ENCODE assay signal across 17 cellular contexts in genomic region chr7:120741371-120742042, GRCh38.
DNase-seq lines count a peak whose midpoint lies in the region; FAIRE-seq and TF ChIP-seq lines count a peak whose summit lies in the region.
"Had no signal": no experiment of that assay in that cellular context is flagged by ENCODE, and none has a peak within 500 bp of the region (broad histone marks: within the 10 kb centered on the region; RNA-seq: fewer than 3 reads in every experiment).

No MANE protein-coding gene starts in this region.

- no peak overlapping the region for H3K9ac ChIP-seq in mammary epithelial cell (ENCODE audit: insufficient read depth, low read length)

- H3K4me3 Mint-ChIP-seq in activated CD4-positive, alpha-beta T cell treated with anti-CD3 and anti-CD28 coated beads, Interleukin-2, amount 10 ng/mL, durations not matched to agents 24 days and 14 days, result no peak overlapping the region
- H3K4me3 Mint-ChIP-seq: activated CD4-positive, alpha-beta T cell treated with anti-CD3 and anti-CD28 coated beads for 36 hours; IgD-negative memory B cell had no signal

- CTCF ChIA-PET in mammary epithelial cell (lab: Charles Lee; ENCODE audit: low non-redundant PET), result no interaction called here

- H3K27ac ChIP-seq in mammary epithelial cell (ENCODE audit: insufficient read depth, low read depth, low read length), result no peak overlapping the region
- H3K27ac ChIP-seq: left lung, vagina had no signal

- no peak overlapping the region for H2AFZ ChIP-seq in mammary epithelial cell (ENCODE audit: low read depth, low read length)

- TF ChIP-seq CTCF in mammary epithelial cell (conservative IDR thresholded peaks at IDR 0.05 in 1 of 2, IDR thresholded peaks at IDR 0.05 in 1 of 2; ENCODE audit: extremely low read depth in 1 of 2, insufficient read depth in 1 of 2, low read depth in 1 of 2, low read length in 2 of 2), result no peak

- DNase-seq in DMS53 (lab: John Stamatoyannopoulos, UW) (peak; percentile 90), NCI-H1417 treated with DMSO at 0.1 percent for 48 hours (lab: John Stamatoyannopoulos, UW) (peak; percentile 40), NCI-H774 (lab: John Stamatoyannopoulos, UW) (peak; percentile 39), 8988T (no peak), mammary epithelial cell (no peak), AG08396 (ENCODE audit: low spot score) (no peak)
- no peak for DNase-seq in activated CD4-positive, alpha-beta T cell treated with anti-CD3 and anti-CD28 coated beads, Interleukin-2, amount 10 ng/mL, durations not matched to agents 24 days and 14 days
- DNase-seq: activated CD4-positive, alpha-beta T cell treated with anti-CD3 and anti-CD28 coated beads for 36 hours; activated gamma-delta T cell treated with Interleukin-2 at 50 U/mL for 16 hours; left lung; MV-4-11; stimulated activated CD4-positive, alpha-beta T cell treated with anti-CD3 and anti-CD28 coated beads, Interleukin-2, amount 100 ng/mL, for 48 hours had no signal

- H3K79me2 ChIP-seq in mammary epithelial cell (ENCODE audit: insufficient read depth, low read length), result no peaks in the 10 kb centered on the region

- no peak overlapping the region for H3K27ac Mint-ChIP-seq in activated CD4-positive, alpha-beta T cell treated with anti-CD3 and anti-CD28 coated beads, Interleukin-2, amount 10 ng/mL, durations not matched to agents 24 days and 14 days
- H3K27ac Mint-ChIP-seq: activated CD4-positive, alpha-beta T cell treated with anti-CD3 and anti-CD28 coated beads for 36 hours; IgD-negative memory B cell had no signal

- H3K27me3 ChIP-seq in mammary epithelial cell (ENCODE audit: insufficient read depth, low read length), result no peaks in the 10 kb centered on the region
- H3K27me3 ChIP-seq: left lung, vagina had no signal

- no peaks in the 10 kb centered on the region for H4K20me1 ChIP-seq in mammary epithelial cell (ENCODE audit: insufficient read depth, low read length)

- no TSS peak for BruUV-seq in mammary epithelial cell (replicated peaks; lab: Mats Ljungman, UMichigan)

- H3K9me3 ChIP-seq in mammary epithelial cell (replicated peaks; ENCODE audit: insufficient read depth, low read length), result no peaks in the 10 kb centered on the region
- H3K9me3 ChIP-seq: left lung, vagina had no signal

- H3K4me3 ChIP-seq in mammary epithelial cell (replicated peaks in 1 of 3; ENCODE audit: insufficient read depth in 1 of 3, low read depth in 2 of 3, low read length in 3 of 3), result no peak overlapping the region
- H3K4me3 ChIP-seq: left lung, vagina had no signal

- in situ Hi-C loops in mammary epithelial cell (cut with MboI; ENCODE audit: low sequenced_read_pairs in 2 of 2), result no loop called here

- H3K4me2 ChIP-seq in mammary epithelial cell (ENCODE audit: insufficient read depth, low read depth, low read length), result no peak overlapping the region

- no peaks in the 10 kb centered on the region for H3K4me1 ChIP-seq in mammary epithelial cell (ENCODE audit: insufficient read depth, low read length)
- H3K4me1 ChIP-seq: left lung, vagina had no signal

- WGBS in mammary epithelial cell (ENCODE audit: low coverage, missing lambda C conversion rate), result 68% methylated on average over 7 of the region's 7 CpGs

- no peaks in the 10 kb centered on the region for H3K36me3 ChIP-seq in mammary epithelial cell (ENCODE audit: insufficient read depth, low read length)
- H3K36me3 ChIP-seq: left lung, vagina had no signal

- dilution Hi-C loops in mammary epithelial cell (cut with HindIII; ENCODE audit: low sequenced_read_pairs), result no loop called here

- intact Hi-C loops in mammary epithelial cell (cut with micrococcal nuclease), result no loop called here
- intact Hi-C loops in activated CD4-positive, alpha-beta T cell treated with anti-CD3 and anti-CD28 coated beads, Interleukin-2, amount 10 ng/mL, durations not matched to agents 24 days and 14 days (cut with micrococcal nuclease), result no loop called here

- peak; percentile 90 for FAIRE-seq in islet of Langerhans (lab: Jason Lieb, UNC)
- FAIRE-seq: endometrium, G401.6 had no signal

- H3K36me3 Mint-ChIP-seq in activated CD4-positive, alpha-beta T cell treated with anti-CD3 and anti-CD28 coated beads, Interleukin-2, amount 10 ng/mL, durations not matched to agents 24 days and 14 days (ENCODE audit: low read depth), result no peaks in the 10 kb centered on the region
- H3K36me3 Mint-ChIP-seq: IgD-negative memory B cell had no signal

- H3K4me1 Mint-ChIP-seq in activated CD4-positive, alpha-beta T cell treated with anti-CD3 and anti-CD28 coated beads, Interleukin-2, amount 10 ng/mL, durations not matched to agents 24 days and 14 days, result no peaks in the 10 kb centered on the region
- H3K4me1 Mint-ChIP-seq: activated CD4-positive, alpha-beta T cell treated with anti-CD3 and anti-CD28 coated beads for 36 hours; IgD-negative memory B cell had no signal

- no peaks in the 10 kb centered on the region for H3K27me3 Mint-ChIP-seq in activated CD4-positive, alpha-beta T cell treated with anti-CD3 and anti-CD28 coated beads, Interleukin-2, amount 10 ng/mL, durations not matched to agents 24 days and 14 days

- H3K9me3 Mint-ChIP-seq in activated CD4-positive, alpha-beta T cell treated with anti-CD3 and anti-CD28 coated beads, Interleukin-2, amount 10 ng/mL, durations not matched to agents 24 days and 14 days, result no peaks in the 10 kb centered on the region

Comparison
In these comparisons a context has a peak if more than half of its experiments do, and no peak if none do; other contexts are left out.
1. DNase-seq: peak in DMS53 (single experiment), NCI-H1417 treated with DMSO at 0.1 percent for 48 hours (single experiment) and NCI-H774 (single experiment); none in 8988T (single experiment), mammary epithelial cell (single experiment), AG08396 (single experiment) and activated CD4-positive, alpha-beta T cell treated with anti-CD3 and anti-CD28 coated beads, Interleukin-2, amount 10 ng/mL, durations not matched to agents 24 days and 14 days (single experiment).